Comparison of ENCODE assay signal across 8 cellular contexts in the genomic region with DNA sequence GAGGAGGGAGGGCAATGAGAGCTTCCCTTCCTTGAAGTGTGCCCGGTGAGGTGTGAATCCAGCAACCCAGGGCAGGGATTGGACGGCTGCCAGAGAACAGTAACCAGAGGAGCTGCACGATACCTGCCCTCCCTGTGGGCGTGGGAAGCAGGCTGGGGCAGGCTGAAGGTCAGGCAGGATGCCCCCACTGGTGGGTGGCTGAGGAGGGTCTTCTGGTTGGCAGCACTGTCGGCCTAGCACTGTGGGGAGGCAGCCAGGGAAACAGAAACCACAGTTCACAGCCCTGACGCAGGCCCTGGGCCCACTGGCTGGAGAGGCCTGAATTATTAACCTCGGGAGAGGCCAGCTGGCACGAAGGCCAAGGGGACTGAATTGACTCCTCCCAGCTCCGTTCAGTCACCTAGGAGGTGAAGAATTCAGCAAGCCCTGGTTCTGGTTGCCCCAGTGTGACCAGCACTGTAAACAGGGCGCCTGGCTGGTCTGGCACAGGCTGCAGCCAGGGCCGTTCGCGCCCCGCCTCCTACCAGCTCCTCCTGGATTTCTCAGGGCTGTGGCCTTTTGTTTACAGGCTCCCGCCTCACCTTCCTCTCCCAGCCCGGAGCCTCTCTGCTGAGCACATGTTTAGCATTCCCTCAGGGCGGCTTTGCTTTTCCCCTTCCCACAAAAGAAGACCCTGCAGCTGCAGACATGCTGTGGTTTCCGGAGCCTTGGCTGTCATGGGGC.
DNase-seq lines count a peak whose midpoint lies in the region; ATAC-seq, FAIRE-seq and TF ChIP-seq lines count a peak whose summit lies in the region.

No MANE protein-coding gene starts in this region.

- peak; percentile 78 for FAIRE-seq in GM19239 (lab: Jason Lieb, UNC)
- FAIRE-seq in GM12878 (lab: Jason Lieb, UNC), result no peak

- BruUV-seq in IMR-90 (replicated peaks; lab: Mats Ljungman, UMichigan) (no TSS peak), GM12878 (replicated peaks; lab: Mats Ljungman, UMichigan) (no TSS peak)

- peaks cover 2% of the 10 kb centered on the region; the same call in 1 of the 2 replicates for H3K79me2 ChIP-seq in GM12878 (ENCODE audit: control insufficient read depth, insufficient read depth, low read length)

- H3K9ac ChIP-seq in IMR-90 (ENCODE audit: low read depth, low read length) (no peak overlapping the region), GM12878 (ENCODE audit: control insufficient read depth, insufficient read depth, low read length) (peak overlapping the region; percentile 52)

- peak overlapping the region; percentile 63 for H2AK9ac ChIP-seq in IMR-90 (replicated peaks; ENCODE audit: low read depth, low read length, poor library complexity)

- CTCF ChIA-PET in IMR-90 (lab: Yijun Ruan, JAX) (no interaction called here), GM12878 (lab: Yijun Ruan, JAX) (interaction anchor here (0.6 to 1.5 kb wide), 3 partner anchors 9 to 743 kb away, joined by 3 to 6 read pairs (median 3); no protein-coding TSS in a partner anchor)

- H3K4me3 Mint-ChIP-seq in activated T-cell treated with anti-CD3 and anti-CD28 coated beads, Interleukin-2, amount 50 U/mL, for 4 hours, result no peak overlapping the region

- dilution Hi-C loops in IMR-90 (cut with HindIII; ENCODE audit: low sequenced_read_pairs, unreplicated experiment), result no loop called here

- 0 out of 2 replicates have a peak, but pooled peaks cover 2% of the 10 kb centered on the region for H3K4me1 ChIP-seq in IMR-90 (ENCODE audit: control insufficient read depth, insufficient read depth, low read length)
- peaks cover 33% of the 10 kb centered on the region for H3K4me1 ChIP-seq in GM12878 (ENCODE audit: control insufficient read depth, insufficient read depth, low read length)
- H3K4me1 ChIP-seq in tibial artery, result peaks cover 0 to 32% (median 21%) of the 10 kb centered on the region in 4 donors

- SMC1A ChIA-PET in GM12878 (lab: Charles Lee; ENCODE audit: uncharacterized antibody, unreplicated experiment), result interaction anchor here (0.6 to 5.5 kb wide), 8 partner anchors 10 to 299 kb away, joined by 3 to 52 read pairs (median 4); no protein-coding TSS in a partner anchor

- ATAC-seq in IMR-90 (ENCODE audit: low read depth) (peak; percentile 46), GM12878 (peak; percentile 85)
- no peak for ATAC-seq in activated T-cell treated with anti-CD3 and anti-CD28 coated beads, Interleukin-2, amount 50 U/mL, for 4 hours

- H3K4me3 ChIP-seq in IMR-90 (ENCODE audit: insufficient read depth, low read depth, low read length) (no peak overlapping the region), GM12878 (no peak overlapping the region), tibial artery (peak overlapping the region in 1 of 2 donors; percentile 2)

- H4K8ac ChIP-seq in IMR-90 (ENCODE audit: low read depth in 2 of 2, low read length in 2 of 2), result no peak overlapping the region

- 47% methylated on average over 7 of the region's 18 CpGs; no CpG with 5 or more reads in 1 of the 2 experiments for WGBS in IMR-90 (ENCODE audit: extremely low coverage in 2 of 2, insufficient read length in 1 of 2), 2 experiments
- WGBS in GM12878 (ENCODE audit: insufficient coverage, insufficient replicate concordance, low lambda C conversion rate, missing lambda C conversion rate), result 50% methylated on average over 17 of the region's 18 CpGs

- intact Hi-C loops in IMR-90 (cut with micrococcal nuclease), result no loop called here
- intact Hi-C loops in GM12878 (cut with micrococcal nuclease; ENCODE audit: unreplicated experiment), result no loop called here
- intact Hi-C loops in tibial artery (cut with DNase I; ENCODE audit: low total_unique reads), result no loop called here

- TF ChIP-seq EP300 in GM12878 (IDR thresholded peaks at IDR 0.05; ENCODE audit: borderline replicate concordance in 1 of 2, control insufficient read depth in 1 of 2, low read depth in 2 of 2, low read length in 2 of 2), result peak in 1 of 2 experiments; percentile 7; a peak in 1 of 4 replicates

- no peak overlapping the region for H2BK120ac ChIP-seq in IMR-90 (ENCODE audit: low read depth, low read length)

- DNase-seq in GM19239 (ENCODE audit: insufficient read length, low spot score), result no peak
- DNase-seq in IMR-90, result no peak
- DNase-seq in GM12878 (ENCODE audit: low read depth, low spot score), result no peak
- peak; percentile 34 to 73 for DNase-seq in tibial artery
- no peak for DNase-seq in activated T-cell treated with anti-CD3 and anti-CD28 coated beads, Interleukin-2, amount 50 U/mL, for 4 hours
- DNase-seq in NK-92 treated with Interleukin-12 subunit alpha and Interleukin-12 subunit beta, amount 100 ng/mL, for 24 hours (lab: John Stamatoyannopoulos, UW), result no peak
- no peak for DNase-seq in occipital lobe (lab: John Stamatoyannopoulos, UW)

- no peak overlapping the region for H3K18ac ChIP-seq in IMR-90 (ENCODE audit: low read depth, low read length)

- H3K27me3 ChIP-seq in IMR-90 (ENCODE audit: control insufficient read depth, insufficient read depth, low read length), result peaks cover 10% of the 10 kb centered on the region; the same call in 1 of the 2 replicates
- no peaks in the 10 kb centered on the region for H3K27me3 ChIP-seq in GM12878 (replicated peaks in 1 of 2; ENCODE audit: control insufficient read depth in 2 of 2, insufficient read depth in 2 of 2, low read length in 1 of 2)
- no peaks in the 10 kb centered on the region for H3K27me3 ChIP-seq in layer of hippocampus (ENCODE audit: control insufficient read depth, insufficient read depth, low read length)
- H3K27me3 ChIP-seq in tibial artery, result no peaks in the 10 kb centered on the region

- TF ChIP-seq RAD21 in IMR-90 (IDR thresholded peaks at IDR 0.05; ENCODE audit: low read length), result no peak
- TF ChIP-seq RAD21 in GM12878 (IDR thresholded peaks at IDR 0.05; ENCODE audit: insufficient read depth, low read depth, low read length), result no peak

- no peak overlapping the region for H3K56ac ChIP-seq in IMR-90 (ENCODE audit: extremely low read depth, insufficient read depth, low read length)

- no peak overlapping the region for H4K91ac ChIP-seq in IMR-90 (ENCODE audit: insufficient read depth, low read depth, low read length)

- POLR2A ChIA-PET in IMR-90 (lab: Charles Lee; ENCODE audit: unreplicated experiment) (no interaction called here), GM12878 (lab: Charles Lee) (interaction anchor here (2.3 kb wide), 1 partner anchor 11 kb away, joined by 25 read pairs; no protein-coding TSS in a partner anchor)

- H3K4ac ChIP-seq in IMR-90 (ENCODE audit: low read depth, low read length), result no peak overlapping the region

- H2BK5ac ChIP-seq in IMR-90 (ENCODE audit: low read depth, low read length, poor library complexity, severe bottlenecking), result no peak overlapping the region

- no peaks in the 10 kb centered on the region for H3K27me3 Mint-ChIP-seq in activated T-cell treated with anti-CD3 and anti-CD28 coated beads, Interleukin-2, amount 50 U/mL, for 4 hours (ENCODE audit: low read depth)

- no peak overlapping the region for H3K23ac ChIP-seq in IMR-90 (ENCODE audit: low read depth, low read length)

- H3K36me3 Mint-ChIP-seq in activated T-cell treated with anti-CD3 and anti-CD28 coated beads, Interleukin-2, amount 50 U/mL, for 4 hours (ENCODE audit: insufficient read depth), result no peaks in the 10 kb centered on the region

- H3K9me3 ChIP-seq in IMR-90 (ENCODE audit: control insufficient read depth, insufficient read depth, low read length) (no peaks in the 10 kb centered on the region), GM12878 (replicated peaks; ENCODE audit: control insufficient read depth, insufficient read depth, low read length) (no peaks in the 10 kb centered on the region), tibial artery (no peaks in the 10 kb centered on the region)

- RAD21 ChIA-PET in GM12878 (lab: Charles Lee; ENCODE audit: unreplicated experiment), result interaction anchor here (1.0 to 4.5 kb wide), 4 partner anchors 9 to 114 kb away, joined by 4 to 21 read pairs (median 6); no protein-coding TSS in a partner anchor

- H2BK20ac ChIP-seq in IMR-90 (ENCODE audit: low read depth, low read length), result no peak overlapping the region

- no peak overlapping the region for H3K4me2 ChIP-seq in IMR-90 (ENCODE audit: low read depth, low read length)
- peak overlapping the region; percentile 63 for H3K4me2 ChIP-seq in GM12878 (ENCODE audit: control insufficient read depth, insufficient read depth)

- H2AK5ac ChIP-seq in IMR-90 (ENCODE audit: low read depth, low read length), result no peak overlapping the region

- TF ChIP-seq POLR2A in IMR-90 (IDR thresholded peaks at IDR 0.05; ENCODE audit: low read depth, low read length), result no peak
- TF ChIP-seq POLR2A in GM12878 (IDR thresholded peaks at IDR 0.05; ENCODE audit: low read depth, low read length), result no peak

- H3K14ac ChIP-seq in IMR-90 (replicated peaks; ENCODE audit: low read depth, low read length), result no peak overlapping the region

- H2AFZ ChIP-seq in IMR-90 (replicated peaks; ENCODE audit: low read length, poor library complexity) (peak overlapping the region; percentile 67), GM12878 (ENCODE audit: control insufficient read depth, low read depth, low read length) (peak overlapping the region; percentile 65)

- H3K79me1 ChIP-seq in IMR-90 (ENCODE audit: low read depth in 1 of 2, low read length in 2 of 2), result no peaks in the 10 kb centered on the region

- no peaks in the 10 kb centered on the region for H3K36me3 ChIP-seq in IMR-90 (ENCODE audit: control insufficient read depth, insufficient read depth, low read length)
- H3K36me3 ChIP-seq in GM12878 (ENCODE audit: control insufficient read depth in 2 of 2, insufficient read depth in 2 of 2, low read length in 1 of 2), result no peaks in the 10 kb centered on the region
- no peaks in the 10 kb centered on the region for H3K36me3 ChIP-seq in tibial artery

- no peak overlapping the region for H2BK15ac ChIP-seq in IMR-90 (ENCODE audit: low read depth, low read length)

- H3K27ac ChIP-seq in IMR-90 (ENCODE audit: insufficient read depth, low read length) (no peak overlapping the region), GM12878 (ENCODE audit: control insufficient read depth, insufficient read depth) (peak overlapping the region; percentile 72), layer of hippocampus (ENCODE audit: low read depth, low read length) (peak overlapping the region; percentile 55), tibial artery (peak overlapping the region; percentile 10 to 27)

- H3K9me3 Mint-ChIP-seq in activated T-cell treated with anti-CD3 and anti-CD28 coated beads, Interleukin-2, amount 50 U/mL, for 4 hours, result no peaks in the 10 kb centered on the region

- TF ChIP-seq CTCF in IMR-90 (conservative IDR thresholded peaks at IDR 0.05; ENCODE audit: low read depth, low read length) (no peak), GM12878 (IDR thresholded peaks at IDR 0.05 in 2 of 3, conservative IDR thresholded peaks at IDR 0.05 in 1 of 3; ENCODE audit: control insufficient read depth in 2 of 3, extremely low read depth in 1 of 3, insufficient read depth in 1 of 3, low read depth in 3 of 3, low read length in 3 of 3) (no peak), tibial artery (IDR thresholded peaks at IDR 0.05) (no peak)

- H4K20me1 ChIP-seq in IMR-90 (ENCODE audit: insufficient read depth, low read length) (no peaks in the 10 kb centered on the region), GM12878 (ENCODE audit: control insufficient read depth, insufficient read depth) (no peaks in the 10 kb centered on the region)

- no peaks in the 10 kb centered on the region for H3K9me1 ChIP-seq in IMR-90 (ENCODE audit: insufficient read depth, low read length)

- H4K5ac ChIP-seq in IMR-90 (ENCODE audit: low read depth, low read length), result no peak overlapping the region

- H3K4me1 Mint-ChIP-seq in activated T-cell treated with anti-CD3 and anti-CD28 coated beads, Interleukin-2, amount 50 U/mL, for 4 hours (ENCODE audit: low read depth), result no peaks in the 10 kb centered on the region

- in situ Hi-C loops in IMR-90 (cut with MboI; ENCODE audit: low sequenced_read_pairs) (no loop called here), GM12878 (cut with MboI) (no loop called here)

Comparison
In these comparisons a context has a peak if more than half of its experiments do, and no peak if none do; other contexts are left out.
1. DNase-seq: peak in tibial artery (2 of 2); none in GM19239 (single experiment), IMR-90 (single experiment), GM12878 (single experiment), activated T-cell treated with anti-CD3 and anti-CD28 coated beads, Interleukin-2, amount 50 U/mL, for 4 hours (single experiment), NK-92 treated with Interleukin-12 subunit alpha and Interleukin-12 subunit beta, amount 100 ng/mL, for 24 hours (single experiment) and occipital lobe (single experiment).
2. ATAC-seq: peak in IMR-90 (single experiment) and GM12878 (single experiment); none in activated T-cell treated with anti-CD3 and anti-CD28 coated beads, Interleukin-2, amount 50 U/mL, for 4 hours (0 of 2).